ENCODE assay signal across 8 cellular contexts in the genomic region with DNA sequence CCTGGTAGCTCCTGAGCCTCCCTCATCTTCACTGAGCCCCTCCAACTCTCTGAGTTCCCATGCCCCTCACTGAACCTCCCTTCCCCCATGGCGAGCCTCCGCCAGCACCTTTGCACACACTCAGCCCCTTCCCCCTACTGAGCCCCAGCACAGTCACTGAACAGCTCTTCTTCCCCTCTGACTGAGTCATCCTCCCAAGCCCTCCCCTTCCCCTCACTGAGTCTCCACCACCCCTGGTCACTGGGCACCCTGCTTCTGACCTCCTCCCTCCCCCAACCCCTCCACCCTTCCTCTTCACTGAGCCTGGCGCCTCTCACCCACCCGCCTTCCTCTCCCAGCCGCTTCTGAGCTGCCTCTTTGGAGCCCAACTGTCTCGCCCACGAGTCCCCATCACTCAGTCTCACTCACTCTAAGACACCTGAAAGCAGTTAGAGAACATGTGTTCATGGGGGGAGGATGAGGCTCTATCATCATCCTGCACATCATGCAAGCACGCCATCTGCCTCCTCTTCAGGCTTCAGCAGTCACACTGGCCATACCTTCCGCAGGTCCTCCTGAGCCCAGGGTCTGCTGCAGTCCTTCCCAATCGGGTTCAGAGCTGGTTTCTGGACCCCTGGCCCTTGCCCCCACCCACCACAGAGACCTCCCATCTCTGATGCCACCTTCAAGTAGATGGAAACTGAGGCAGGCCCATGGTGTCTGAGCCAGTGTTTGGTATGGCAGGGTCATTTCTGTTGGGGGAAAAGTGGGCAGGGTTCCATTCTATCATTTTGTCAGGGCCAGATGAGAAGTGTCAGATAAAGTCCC. TPM values are rescaled to one million over a fixed set of nuclear protein-coding genes. Genes with fewer than 3 reads are reported as not detected.
A peak's percentile ranks its signal among the peaks of the same experiment; 100 is the strongest.
DNase-seq lines count a peak whose midpoint lies in the region; ATAC-seq and TF ChIP-seq lines count a peak whose summit lies in the region.

No MANE protein-coding gene starts in this region.

- TF ChIP-seq CTCF in HFF-Myc (IDR thresholded peaks at IDR 0.05; ENCODE audit: low read depth, low read length, missing control alignments) (no peak), activated B cell treated with CpG ODN at 0.5 μM for 24 hours (IDR thresholded peaks at IDR 0.05) (no peak), nephron (IDR thresholded peaks at IDR 0.05; ENCODE audit: unreplicated experiment in 3 of 3) (no peak)

- in situ Hi-C loops in Caki2 (cut with HindIII; ENCODE audit: low pct_unique_long_range_greater_than_20kb, low sequenced_read_pairs) = no loop called here

- CTCF ChIA-PET in activated B cell treated with CpG ODN at 0.5 μM for 24 hours (lab: Charles Lee) = no interaction called here

- POLR2A ChIA-PET in activated B cell treated with CpG ODN at 0.5 μM for 24 hours (lab: Charles Lee) = no interaction called here

- ATAC-seq in activated B cell treated with CpG ODN at 0.5 μM for 24 hours (ENCODE audit: low read depth) (no peak), GM18858 (IDR thresholded peaks at IDR 0.05; ENCODE audit: unreplicated experiment) (no peak), sciatic nerve (no peak), HG03045 (IDR thresholded peaks at IDR 0.05; ENCODE audit: unreplicated experiment) (no peak), GM19467 (IDR thresholded peaks at IDR 0.05; ENCODE audit: unreplicated experiment) (no peak)

- H3K27ac Mint-ChIP-seq in activated B cell treated with CpG ODN at 0.5 μM for 24 hours (no peak overlapping the region), nephron (no peak overlapping the region)

- H3K9me3 Mint-ChIP-seq in activated B cell treated with CpG ODN at 0.5 μM for 24 hours (no peaks in the 10 kb centered on the region), nephron (no peaks in the 10 kb centered on the region)

- peak; percentile 96 for DNase-seq in Caki2 (ENCODE audit: low read depth)
- DNase-seq in HFF-Myc (ENCODE audit: extremely low read depth, low read depth) = peak; percentile 99
- DNase-seq in activated B cell treated with CpG ODN at 0.5 μM for 24 hours = no peak
- no peak for DNase-seq in sciatic nerve (ENCODE audit: low spot score)

- H3K36me3 Mint-ChIP-seq in activated B cell treated with CpG ODN at 0.5 μM for 24 hours (ENCODE audit: low read depth) (no peaks in the 10 kb centered on the region), nephron (ENCODE audit: low read depth) (no peaks in the 10 kb centered on the region)

- H3K4me3 Mint-ChIP-seq in activated B cell treated with CpG ODN at 0.5 μM for 24 hours = peak overlapping the region; percentile 5
- peak overlapping the region; percentile 14 to 31 (median 29) for H3K4me3 Mint-ChIP-seq in nephron

- H3K27me3 Mint-ChIP-seq in activated B cell treated with CpG ODN at 0.5 μM for 24 hours (peaks cover 34% of the 10 kb centered on the region), nephron (ENCODE audit: low read depth) (peaks cover 73% of the 10 kb centered on the region)

- H3K4me3 ChIP-seq in HFF-Myc (replicated peaks; ENCODE audit: low read depth, low read length) = peak overlapping the region; percentile 7

- H3K4me1 Mint-ChIP-seq in activated B cell treated with CpG ODN at 0.5 μM for 24 hours (peaks cover 13% of the 10 kb centered on the region), nephron (peaks cover 14% of the 10 kb centered on the region)

- intact Hi-C loops in activated B cell treated with CpG ODN at 0.5 μM for 24 hours (cut with micrococcal nuclease) = no loop called here
- intact Hi-C loops in sciatic nerve (cut with DNase I) = no loop called here

RNA-seq across cellular contexts. Expression of a gene that starts 2.0 kb away (rescaled TPM):
- total RNA-seq in Caki2 (2014; rRNA removed; shearing (Covaris generic); ENCODE audit: low replicate concordance) = 177 and 245 TPM in 2 replicates
- total RNA-seq in activated B cell treated with CpG ODN at 0.5 μM for 24 hours (0.24 and 0.44 TPM in 2 replicates), sciatic nerve (22.7 TPM)

RNA-seq across cellular contexts. Expression of a gene that starts 21.1 kb away (rescaled TPM):
- total RNA-seq in Caki2 (2014; rRNA removed; shearing (Covaris generic); ENCODE audit: low replicate concordance) = 5.2 and 7.7 TPM in 2 replicates
- total RNA-seq in activated B cell treated with CpG ODN at 0.5 μM for 24 hours = not detected in 2 replicates
- 2.3 TPM for total RNA-seq in sciatic nerve

RNA-seq across cellular contexts. Expression of a gene that starts 31.2 kb away (rescaled TPM):
- 0.61 and 0.96 TPM in 2 replicates for total RNA-seq in Caki2 (2014; rRNA removed; shearing (Covaris generic); ENCODE audit: low replicate concordance)
- total RNA-seq in activated B cell treated with CpG ODN at 0.5 μM for 24 hours = 0.59 and 0.75 TPM in 2 replicates
- total RNA-seq in sciatic nerve = not detected

Comparison
In these comparisons a context has a peak if more than half of its experiments do, and no peak if none do; other contexts are left out.
1. DNase-seq: peak in Caki2 (single experiment) and HFF-Myc (single experiment); none in activated B cell treated with CpG ODN at 0.5 μM for 24 hours (single experiment) and sciatic nerve (single experiment).
2. RNA of a gene that starts 2.0 kb away (total RNA-seq): 177 to 245 TPM in Caki2 and 22.7 TPM in sciatic nerve (single experiment); 0.24 to 0.44 TPM in activated B cell treated with CpG ODN at 0.5 μM for 24 hours; every median in the first group is over 10 times any median in the second.